In genomic region chr2:202165945-202166344, GRCh38 we compare ENCODE assay signal across 1 cellular context.
TF ChIP-seq lines count a peak whose summit lies in the region.

No MANE protein-coding gene starts in this region.

TF ChIP-seq in SK-N-SH treated with all-trans-retinoic acid at 6 μM for 48 hours, 23 proteins besides CTCF, POLR2A, EP300 and RAD21 (continued from another document):
- 0 out of 2 replicates have a peak, but pooled peaks have one; percentile 36 for TF ChIP-seq CSDC2 (CRISPR knock-in tag; IDR thresholded peaks at IDR 0.05)
